ENCODE assay signal across 8 cellular contexts in the genomic region with DNA sequence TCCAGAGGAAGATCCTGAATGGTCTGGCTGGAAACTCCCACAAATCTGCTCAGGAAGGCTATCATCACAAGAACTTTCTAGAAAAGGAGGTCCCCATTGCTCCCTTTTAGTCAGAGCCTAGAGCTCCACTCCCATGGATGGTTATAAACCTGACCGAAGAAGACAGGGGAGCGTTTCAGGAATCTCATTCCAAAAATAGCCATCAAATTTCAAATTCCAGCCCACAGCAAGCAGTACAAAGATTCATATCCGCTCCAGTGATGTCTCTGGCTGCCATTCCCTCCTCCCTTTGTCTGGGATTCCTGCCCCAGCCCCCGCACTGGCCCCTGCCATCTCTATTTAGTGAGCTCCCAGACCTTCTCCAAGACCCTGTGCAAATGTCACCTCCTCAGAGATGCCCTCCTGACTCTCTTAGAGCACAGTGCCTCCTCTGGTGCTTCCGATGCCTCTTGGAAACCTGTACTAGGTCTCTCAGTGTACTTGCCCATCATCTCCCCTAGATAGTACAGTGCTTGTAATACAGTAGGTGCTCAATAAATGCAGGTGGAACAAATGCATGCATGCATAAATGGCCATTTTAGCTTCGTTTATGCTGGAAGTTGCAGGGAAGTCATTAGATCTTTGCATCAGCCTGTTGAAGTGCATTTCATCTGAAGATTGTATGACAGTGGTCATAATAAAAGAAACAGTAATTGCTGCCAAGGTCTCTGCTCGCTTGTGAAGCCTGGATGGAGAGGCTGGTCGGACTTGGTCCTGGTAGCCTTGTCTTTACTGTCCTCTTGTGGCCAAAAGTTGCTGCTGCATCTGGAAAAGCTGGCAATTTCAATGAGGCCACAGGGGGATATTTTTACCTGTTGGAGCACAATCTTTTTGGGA. TPM values are rescaled to one million over a fixed set of nuclear protein-coding genes. Genes with fewer than 3 reads are reported as not detected.
A peak's percentile ranks its signal among the peaks of the same experiment; 100 is the strongest.
DNase-seq lines count a peak whose midpoint lies in the region; ATAC-seq and TF ChIP-seq lines count a peak whose summit lies in the region.

No MANE protein-coding gene starts in this region.

- ATAC-seq in HG03103 (IDR thresholded peaks at IDR 0.05; ENCODE audit: low read depth, unreplicated experiment), result peak; percentile 65
- ATAC-seq in left cardiac atrium, result peak; percentile 84 to 85

- no peaks in the 10 kb centered on the region for H3K9me3 ChIP-seq in adipocyte (ENCODE audit: control insufficient read depth, low read length)

- no peaks in the 10 kb centered on the region for H3K27me3 ChIP-seq in adipocyte (replicated peaks; ENCODE audit: control insufficient read depth, insufficient read depth, low read length)

- no peak overlapping the region for H3K9ac ChIP-seq in adipocyte (ENCODE audit: low read length)

- intact Hi-C loops in left cardiac atrium (cut with DNase I), result no loop called here

- DNase-seq in AG20443 (ENCODE audit: low spot score) (peak; percentile 89), NCI-H510A (lab: John Stamatoyannopoulos, UW) (peak; percentile 63), adipocyte (ENCODE audit: low read depth) (peak; percentile 91), left cardiac atrium (peak; percentile 73), renal cortical epithelial cell (ENCODE audit: low read depth) (peak; percentile 68), cerebellar nuclear complex (lab: John Stamatoyannopoulos, UW) (no peak)

- no peak overlapping the region for H3K4me3 ChIP-seq in GM12875 (ENCODE audit: low read depth, low read length)
- no peak overlapping the region for H3K4me3 ChIP-seq in adipocyte (ENCODE audit: low read length)

- peaks cover 38% of the 10 kb centered on the region for H3K4me1 ChIP-seq in adipocyte (ENCODE audit: control insufficient read depth, insufficient read depth, low read length)

- TF ChIP-seq CTCF in GM12875 (IDR thresholded peaks at IDR 0.05; ENCODE audit: borderline replicate concordance, insufficient read depth, low read depth, low read length), result peak; percentile 95

- no peaks in the 10 kb centered on the region for H3K36me3 ChIP-seq in adipocyte (ENCODE audit: control insufficient read depth, insufficient read depth, low read length, severe bottlenecking)

RNA-seq across cellular contexts. Expression of a gene that starts 32.0 kb away (rescaled TPM):
- not detected for total RNA-seq in left cardiac atrium
- 0.17 and 28.8 TPM in 2 replicates for total RNA-seq in renal cortical epithelial cell

Comparison
In these comparisons a context has a peak if more than half of its experiments do, and no peak if none do; other contexts are left out.
1. DNase-seq: peak in AG20443 (single experiment), NCI-H510A (single experiment), adipocyte (single experiment), left cardiac atrium (single experiment) and renal cortical epithelial cell (single experiment); none in cerebellar nuclear complex (0 of 2).